Comparison of ENCODE assay signal across 1 cellular context in the genomic region with DNA sequence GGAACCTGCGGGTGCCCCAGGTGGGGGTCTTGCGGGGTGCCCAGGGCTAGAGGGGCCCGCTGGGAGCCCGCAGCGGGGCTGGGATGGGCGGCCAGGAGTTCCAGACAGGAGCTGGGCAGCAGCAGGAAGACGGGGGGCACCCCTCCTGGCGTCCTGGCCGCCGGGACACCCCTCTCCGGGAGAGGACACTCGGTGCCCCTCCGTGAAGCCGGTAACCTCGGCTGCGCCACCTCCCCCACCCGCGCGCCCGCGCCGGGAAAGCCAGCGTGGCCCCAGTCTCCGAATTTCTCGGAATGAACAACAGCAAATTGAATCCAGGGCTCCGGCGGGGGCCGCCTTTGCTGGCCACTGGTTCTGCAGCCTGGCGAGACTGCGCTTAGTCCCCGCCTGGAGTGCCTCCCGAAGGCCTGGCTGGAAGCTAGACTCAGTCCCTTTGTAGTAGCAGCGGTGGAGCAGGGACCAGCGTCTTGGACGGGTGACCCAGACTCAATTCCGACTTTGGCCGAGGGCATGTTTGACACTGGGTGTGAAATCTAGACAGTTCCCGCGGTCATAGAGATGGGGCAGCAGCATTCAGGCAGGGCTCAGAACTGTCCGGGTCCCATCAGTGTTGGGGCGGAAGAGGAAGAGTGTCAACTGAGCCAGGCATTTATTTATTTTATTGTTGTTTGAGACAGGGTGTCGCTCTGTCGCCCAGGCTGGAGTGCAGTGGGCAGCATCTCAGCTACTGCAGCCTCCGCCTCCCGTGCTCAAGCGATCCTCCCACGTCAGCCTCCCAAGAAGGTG.
TF ChIP-seq lines count a peak whose summit lies in the region.

No MANE protein-coding gene starts in this region.

TF ChIP-seq in endothelial cell of umbilical vein, 7 proteins besides CTCF, POLR2A, EP300 and RAD21:
- TF ChIP-seq POLR2AphosphoS5 (IDR thresholded peaks at IDR 0.05; ENCODE audit: insufficient read depth, low read depth, low read length) (no peak), FOS (IDR thresholded peaks at IDR 0.05; ENCODE audit: borderline replicate concordance, insufficient read depth, low read length) (no peak), JUN (IDR thresholded peaks at IDR 0.05; ENCODE audit: borderline replicate concordance, insufficient read depth, insufficient read length, low read depth) (no peak), EZH2 (IDR thresholded peaks at IDR 0.05; ENCODE audit: borderline replicate concordance, low read depth, low read length, severe bottlenecking) (no peak), GATA2 (IDR thresholded peaks at IDR 0.05; ENCODE audit: insufficient read depth, insufficient read length, low read depth, low read length) (no peak), MYC (IDR thresholded peaks at IDR 0.05; ENCODE audit: low read depth, low read length) (no peak)
- TF ChIP-seq, protein P1, sequence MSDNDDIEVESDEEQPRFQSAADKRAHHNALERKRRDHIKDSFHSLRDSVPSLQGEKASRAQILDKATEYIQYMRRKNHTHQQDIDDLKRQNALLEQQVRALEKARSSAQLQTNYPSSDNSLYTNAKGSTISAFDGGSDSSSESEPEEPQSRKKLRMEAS (IDR thresholded peaks at IDR 0.05; ENCODE audit: insufficient read depth, insufficient read length) = no peak
